ENCODE assay signal across 16 cellular contexts in genomic region chr12:124576061-124576650, GRCh38. TPM values are rescaled to one million over a fixed set of nuclear protein-coding genes. Genes with fewer than 3 reads are reported as not detected.
DNase-seq lines count a peak whose midpoint lies in the region; ATAC-seq, FAIRE-seq and TF ChIP-seq lines count a peak whose summit lies in the region.
"Had no signal": no experiment of that assay in that cellular context is flagged by ENCODE, and none has a peak within 500 bp of the region (broad histone marks: within the 10 kb centered on the region; RNA-seq: fewer than 3 reads in every experiment).

No MANE protein-coding gene starts in this region.

- H3K23ac ChIP-seq in IMR-90 (ENCODE audit: low read depth, low read length): no peak overlapping the region

- H2AFZ ChIP-seq in IMR-90 (replicated peaks; ENCODE audit: low read length, poor library complexity): peak overlapping the region; percentile 56
- 0 out of 2 replicates have a peak overlapping the region, but pooled peaks have one; percentile 17 for H2AFZ ChIP-seq in K562 (ENCODE audit: low read depth, low read length)
- H2AFZ ChIP-seq in neural progenitor cell (replicated peaks): no peak overlapping the region

- H3K27me3 Mint-ChIP-seq in neural progenitor cell (ENCODE audit: insufficient read depth, low read depth): peaks cover 19% of the 10 kb centered on the region
- no peaks in the 10 kb centered on the region for H3K27me3 Mint-ChIP-seq in activated T-cell treated with anti-CD3 and anti-CD28 coated beads, Interleukin-2, amount 50 U/mL, for 72 hours (ENCODE audit: low read depth)
- H3K27me3 Mint-ChIP-seq: CD4-positive, CD25-positive, alpha-beta regulatory T cell had no signal

- H3K4me3 ChIP-seq in IMR-90 (ENCODE audit: insufficient read depth, low read depth, low read length) (no peak overlapping the region), K562 (no peak overlapping the region), neural progenitor cell (no peak overlapping the region), body of pancreas (no peak overlapping the region)
- H3K4me3 ChIP-seq: BLaER1 treated with 17β-estradiol and CSF1 and Interleukin-3, amounts not matched to agents 10 nM and 100 nM; HAP-1 had no signal

- H3K4me1 Mint-ChIP-seq in neural progenitor cell: peaks cover 22% of the 10 kb centered on the region
- H3K4me1 Mint-ChIP-seq in activated T-cell treated with anti-CD3 and anti-CD28 coated beads, Interleukin-2, amount 50 U/mL, for 72 hours (ENCODE audit: low read depth): no peaks in the 10 kb centered on the region
- H3K4me1 Mint-ChIP-seq: CD4-positive, CD25-positive, alpha-beta regulatory T cell had no signal

- CTCF ChIA-PET in IMR-90 (lab: Yijun Ruan, JAX) (no interaction called here), K562 (lab: Yijun Ruan, JAX; ENCODE audit: low intra/inter-chr PET ratio) (no interaction called here)

- TF ChIP-seq CTCF in IMR-90 (conservative IDR thresholded peaks at IDR 0.05; ENCODE audit: low read depth, low read length) (no peak), K562 (IDR thresholded peaks at IDR 0.05 in 2 of 3, conservative IDR thresholded peaks at IDR 0.05 in 1 of 3; ENCODE audit: insufficient read depth in 2 of 3, low read depth in 1 of 3, low read length in 3 of 3) (no peak), neural progenitor cell (IDR thresholded peaks at IDR 0.05) (no peak), foreskin keratinocyte (conservative IDR thresholded peaks at IDR 0.05) (no peak), body of pancreas (IDR thresholded peaks at IDR 0.05) (no peak)

- dilution Hi-C loops in IMR-90 (cut with HindIII; ENCODE audit: low sequenced_read_pairs, unreplicated experiment): no loop called here

- no peak overlapping the region for H3K27ac ChIP-seq in IMR-90 (ENCODE audit: insufficient read depth, low read length)
- H3K27ac ChIP-seq in K562 (ENCODE audit: extremely low read depth, low read depth, low read length): no peak overlapping the region
- no peak overlapping the region for H3K27ac ChIP-seq in neural progenitor cell
- no peak overlapping the region for H3K27ac ChIP-seq in foreskin keratinocyte
- H3K27ac ChIP-seq in body of pancreas: no peak overlapping the region
- H3K27ac ChIP-seq: BLaER1 treated with 17β-estradiol and CSF1 and Interleukin-3, amounts not matched to agents 10 nM and 100 nM; HL-60 had no signal

- H3K56ac ChIP-seq in IMR-90 (ENCODE audit: extremely low read depth, insufficient read depth, low read length): no peak overlapping the region

- H3K14ac ChIP-seq in IMR-90 (replicated peaks; ENCODE audit: low read depth, low read length): no peak overlapping the region

- H3K36me3 Mint-ChIP-seq in neural progenitor cell: no peaks in the 10 kb centered on the region
- no peaks in the 10 kb centered on the region for H3K36me3 Mint-ChIP-seq in activated T-cell treated with anti-CD3 and anti-CD28 coated beads, Interleukin-2, amount 50 U/mL, for 72 hours (ENCODE audit: insufficient read depth in 2 of 2)

- H2BK15ac ChIP-seq in IMR-90 (ENCODE audit: low read depth, low read length): no peak overlapping the region

- H3K79me1 ChIP-seq in IMR-90 (ENCODE audit: low read depth in 1 of 2, low read length in 2 of 2): no peaks in the 10 kb centered on the region

- no peaks in the 10 kb centered on the region for H3K27me3 ChIP-seq in IMR-90 (ENCODE audit: control insufficient read depth, insufficient read depth, low read length)
- H3K27me3 ChIP-seq in K562 (ENCODE audit: control insufficient read depth in 2 of 2, insufficient read depth in 2 of 2, low read length in 2 of 2): no peaks in the 10 kb centered on the region
- H3K27me3 ChIP-seq in neural progenitor cell: no peaks in the 10 kb centered on the region
- H3K27me3 ChIP-seq in foreskin keratinocyte: no peaks in the 10 kb centered on the region
- H3K27me3 ChIP-seq in body of pancreas: no peaks in the 10 kb centered on the region
- H3K27me3 ChIP-seq: BLaER1 treated with 17β-estradiol and CSF1 and Interleukin-3, amounts not matched to agents 10 nM and 100 nM had no signal

- H3K9ac ChIP-seq in IMR-90 (ENCODE audit: low read depth, low read length): no peak overlapping the region
- no peak overlapping the region for H3K9ac ChIP-seq in K562 (ENCODE audit: insufficient read depth in 1 of 2, low read depth in 2 of 2, low read length in 2 of 2)
- no peak overlapping the region for H3K9ac ChIP-seq in neural progenitor cell
- H3K9ac ChIP-seq: BLaER1 treated with 17β-estradiol and CSF1 and Interleukin-3, amounts not matched to agents 10 nM and 100 nM had no signal

- H4K5ac ChIP-seq in IMR-90 (ENCODE audit: low read depth, low read length): no peak overlapping the region

- FAIRE-seq in K562 (lab: Jason Lieb, UNC): no peak
- FAIRE-seq: GM19239 had no signal

- no peaks in the 10 kb centered on the region for H3F3A ChIP-seq in neural progenitor cell (ENCODE audit: low read depth)

- no peak for DNase-seq in IMR-90
- no peak for DNase-seq in K562 (ENCODE audit: extremely low read depth in 1 of 4, low spot score in 3 of 4)
- DNase-seq in fibroblast of gingiva (ENCODE audit: low read depth): peak; percentile 71
- DNase-seq in neural progenitor cell (ENCODE audit: low spot score): no peak
- no peak for DNase-seq in foreskin keratinocyte
- DNase-seq in body of pancreas: no peak
- DNase-seq in activated T-cell treated with anti-CD3 and anti-CD28 coated beads, Interleukin-2, amount 50 U/mL, for 72 hours: no peak
- DNase-seq: ACHN; CD4-positive, CD25-positive, alpha-beta regulatory T cell; DMS53; GF-D8; GOT3 had no signal

- H3K4me2 ChIP-seq in IMR-90 (ENCODE audit: low read depth, low read length) (no peak overlapping the region), K562 (ENCODE audit: insufficient read depth, low read length) (no peak overlapping the region), neural progenitor cell (no peak overlapping the region)
- H3K4me2 ChIP-seq: BLaER1 treated with 17β-estradiol and CSF1 and Interleukin-3, amounts not matched to agents 10 nM and 100 nM had no signal

- in situ Hi-C loops in IMR-90 (cut with MboI; ENCODE audit: low sequenced_read_pairs): no loop called here
- in situ Hi-C loops in K562 (cut with MboI): no loop called here

- peaks cover 4% of the 10 kb centered on the region for H3K9me3 Mint-ChIP-seq in neural progenitor cell
- peaks cover 4% of the 10 kb centered on the region in 2 donors for H3K9me3 Mint-ChIP-seq in activated T-cell treated with anti-CD3 and anti-CD28 coated beads, Interleukin-2, amount 50 U/mL, for 72 hours

- H3K9me1 ChIP-seq in IMR-90 (ENCODE audit: insufficient read depth, low read length): peaks cover 3% of the 10 kb centered on the region; the same call in 1 of the 2 replicates
- no peaks in the 10 kb centered on the region for H3K9me1 ChIP-seq in K562 (ENCODE audit: control insufficient read depth, insufficient read depth, low read length)

- H4K91ac ChIP-seq in IMR-90 (ENCODE audit: insufficient read depth, low read depth, low read length): no peak overlapping the region

- intact Hi-C loops in IMR-90 (cut with micrococcal nuclease): no loop called here
- intact Hi-C loops in K562 (cut with micrococcal nuclease): no loop called here
- intact Hi-C loops in body of pancreas (cut with DNase I): no loop called here

- TF ChIP-seq EP300 in K562 (IDR thresholded peaks at IDR 0.05; ENCODE audit: low read length): no peak

- 94% methylated on average over 5 of the region's 8 CpGs; no CpG with 5 or more reads in 1 of the 2 experiments for WGBS in IMR-90 (ENCODE audit: extremely low coverage in 2 of 2, insufficient read length in 1 of 2), 2 experiments
- WGBS in K562 (ENCODE audit: insufficient coverage, low coverage, missing lambda C conversion rate): 65% methylated on average over 8 of the region's 8 CpGs
- 98 to 100% methylated on average over 4 to 8 of the region's 8 CpGs for WGBS in body of pancreas, 2 donors

- H3K79me2 ChIP-seq in K562 (ENCODE audit: control insufficient read depth, insufficient read depth, low read length): no peaks in the 10 kb centered on the region
- no peaks in the 10 kb centered on the region for H3K79me2 ChIP-seq in neural progenitor cell (ENCODE audit: low read depth)

- H2BK5ac ChIP-seq in IMR-90 (ENCODE audit: low read depth, low read length, poor library complexity, severe bottlenecking): no peak overlapping the region

- no peak overlapping the region for H3K4ac ChIP-seq in IMR-90 (ENCODE audit: low read depth, low read length)

- 0 out of 2 replicates have a peak overlapping the region, but pooled peaks have one; percentile 50 for H2AK5ac ChIP-seq in IMR-90 (ENCODE audit: low read depth, low read length)

- no peak overlapping the region for H2BK120ac ChIP-seq in IMR-90 (ENCODE audit: low read depth, low read length)

- H3K18ac ChIP-seq in IMR-90 (ENCODE audit: low read depth, low read length): no peak overlapping the region

- TF ChIP-seq RAD21 in IMR-90 (IDR thresholded peaks at IDR 0.05; ENCODE audit: low read length) (no peak), K562 (CRISPR knock-in tag; conservative IDR thresholded peaks at IDR 0.05 in 1 of 2, IDR thresholded peaks at IDR 0.05 in 1 of 2) (no peak)

- H3K27ac Mint-ChIP-seq in neural progenitor cell: peak overlapping the region; percentile 8
- H3K27ac Mint-ChIP-seq in activated T-cell treated with anti-CD3 and anti-CD28 coated beads, Interleukin-2, amount 50 U/mL, for 72 hours: no peak overlapping the region
- H3K27ac Mint-ChIP-seq: CD4-positive, CD25-positive, alpha-beta regulatory T cell had no signal

- ATAC-seq in IMR-90 (ENCODE audit: low read depth): no peak
- ATAC-seq in K562: no peak
- ATAC-seq in foreskin keratinocyte: no peak
- ATAC-seq in body of pancreas: no peak
- no peak for ATAC-seq in activated T-cell treated with anti-CD3 and anti-CD28 coated beads, Interleukin-2, amount 50 U/mL, for 72 hours (replicated peaks in 1 of 2)

- BruUV-seq in IMR-90 (replicated peaks; lab: Mats Ljungman, UMichigan) (no TSS peak), K562 (replicated peaks; lab: Mats Ljungman, UMichigan) (no TSS peak)

- H3K4me3 Mint-ChIP-seq in neural progenitor cell: no peak overlapping the region
- H3K4me3 Mint-ChIP-seq in activated T-cell treated with anti-CD3 and anti-CD28 coated beads, Interleukin-2, amount 50 U/mL, for 72 hours: no peak overlapping the region
- H3K4me3 Mint-ChIP-seq: CD4-positive, CD25-positive, alpha-beta regulatory T cell had no signal

- H4K20me1 ChIP-seq in IMR-90 (ENCODE audit: insufficient read depth, low read length) (no peaks in the 10 kb centered on the region), K562 (replicated peaks; ENCODE audit: control insufficient read depth, insufficient read depth, low read length) (no peaks in the 10 kb centered on the region), neural progenitor cell (ENCODE audit: low read depth) (no peaks in the 10 kb centered on the region)
- H4K20me1 ChIP-seq: BLaER1 treated with 17β-estradiol and CSF1 and Interleukin-3, amounts not matched to agents 10 nM and 100 nM had no signal

- H3K36me3 ChIP-seq in IMR-90 (ENCODE audit: control insufficient read depth, insufficient read depth, low read length) (no peaks in the 10 kb centered on the region), K562 (ENCODE audit: control insufficient read depth, insufficient read depth, low read length) (no peaks in the 10 kb centered on the region), neural progenitor cell (no peaks in the 10 kb centered on the region), body of pancreas (replicated peaks in 1 of 2; ENCODE audit: insufficient read depth in 1 of 2, low read depth in 2 of 2) (no peaks in the 10 kb centered on the region)
- H3K36me3 ChIP-seq: BLaER1 treated with 17β-estradiol and CSF1 and Interleukin-3, amounts not matched to agents 10 nM and 100 nM; HAP-1 had no signal

- no peak overlapping the region for H4K8ac ChIP-seq in IMR-90 (ENCODE audit: low read depth in 2 of 2, low read length in 2 of 2)

- H2BK20ac ChIP-seq in IMR-90 (ENCODE audit: low read depth, low read length): no peak overlapping the region

- no peak overlapping the region for H2AK9ac ChIP-seq in IMR-90 (replicated peaks; ENCODE audit: low read depth, low read length, poor library complexity)

- POLR2A ChIA-PET in IMR-90 (lab: Charles Lee; ENCODE audit: unreplicated experiment) (no interaction called here), K562 (lab: Yijun Ruan, JAX) (interaction anchor here (0.6 kb wide), 1 partner anchor 86 kb away, joined by 3 read pairs; no protein-coding TSS in a partner anchor)

- TF ChIP-seq POLR2A in IMR-90 (IDR thresholded peaks at IDR 0.05; ENCODE audit: low read depth, low read length) (no peak), K562 (conservative IDR thresholded peaks at IDR 0.05) (no peak), body of pancreas (IDR thresholded peaks at IDR 0.05) (no peak)

- H3K9me3 ChIP-seq in IMR-90 (ENCODE audit: control insufficient read depth, insufficient read depth, low read length) (peaks cover 13% of the 10 kb centered on the region), K562 (replicated peaks; ENCODE audit: control insufficient read depth, insufficient read depth, low read depth, low read length) (peaks cover 6% of the 10 kb centered on the region), neural progenitor cell (ENCODE audit: low read depth) (no peaks in the 10 kb centered on the region), body of pancreas (peaks cover 0 to 5% (median 0%) of the 10 kb centered on the region in 3 donors)
- H3K9me3 ChIP-seq: HAP-1 had no signal

- H3K4me1 ChIP-seq in IMR-90 (ENCODE audit: control insufficient read depth, insufficient read depth, low read length) (peaks cover 7% of the 10 kb centered on the region; the same call in 1 of the 2 replicates), K562 (replicated peaks in 1 of 2; ENCODE audit: control insufficient read depth in 2 of 2, insufficient read depth in 2 of 2, low read length in 2 of 2) (peaks cover 13 to 21% of the 10 kb centered on the region in 2 experiments), neural progenitor cell (peaks cover 10% of the 10 kb centered on the region), foreskin keratinocyte (peaks cover 14% of the 10 kb centered on the region), body of pancreas (no peaks in the 10 kb centered on the region)
- H3K4me1 ChIP-seq: HAP-1 had no signal

RNA-seq across cellular contexts. Expression of gene NCOR2, which starts 8.7 kb away (rescaled TPM):
- 12.9 and 15.3 TPM in 2 replicates for total RNA-seq in IMR-90 (2012; rRNA removed)
- polyA plus RNA-seq in IMR-90 (2012; rRNA removed): 40.8 and 50.2 TPM in 2 replicates
- polyA plus RNA-seq in IMR-90 (2012; cell fraction: cytosol; rRNA removed): 55.0 and 56.1 TPM in 2 replicates
- 151 and 276 TPM in 2 replicates for polyA plus RNA-seq in IMR-90 (2012; cell fraction: nucleus; rRNA removed; ENCODE audit: low replicate concordance)
- 66.7 and 165 TPM in 2 replicates for total RNA-seq in K562 (2011; cell fraction: chromatin; rRNA removed; ENCODE audit: low replicate concordance)
- 51.9 and 54.2 TPM in 2 replicates for total RNA-seq in K562 (2011; cell fraction: nucleolus; rRNA removed)
- total RNA-seq in K562 (2011; cell fraction: nucleoplasm; rRNA removed): 57.6 and 83.1 TPM in 2 replicates
- 18.2 and 22.3 TPM in 2 replicates for total RNA-seq in K562 (2014; rRNA removed)
- 2.8 and 4.1 TPM in 2 replicates for total RNA-seq in K562 (2014; rRNA removed; fragmentation: Illumina TruSeq; extraction: Trizol)
- total RNA-seq in K562 (2015; rRNA removed; fragmentation: Illumina TruSeq; extraction: Trizol): 8.1 and 8.4 TPM in 2 replicates
- total RNA-seq in K562 (2021): 124 and 126 TPM in 2 replicates
- 3.1 and 4.2 TPM in 2 replicates for polyA plus RNA-seq in K562 (2011; rRNA removed)
- polyA plus RNA-seq in K562 (2011; cell fraction: cytosol; rRNA removed): 4.1 and 9.7 TPM in 2 replicates
- 20.4 and 29.6 TPM in 2 replicates for polyA plus RNA-seq in K562 (2011; cell fraction: nucleus; rRNA removed)
- 56.5 and 65.0 TPM in 2 replicates for polyA plus RNA-seq in K562 (2012)
- polyA plus RNA-seq in K562 (2014; fragmentation: Illumina TruSeq; extraction: Trizol): 22.6 and 36.3 TPM in 2 replicates
- under 1 TPM; 0.18 to 0.20 TPM for polyA plus RNA-seq in K562 (2014; fragmentation: Nextera tagmentation; extraction: Ambion mirVana)
- polyA plus RNA-seq in K562 (2014; rRNA removed): 24.9 and 29.2 TPM in 2 replicates
- 7.3 and 9.9 TPM in 2 replicates for polyA minus RNA-seq in K562 (2011; rRNA and poly(A)+ RNA removed)
- 27.1 and 60.8 TPM in 2 replicates for polyA minus RNA-seq in K562 (2011; cell fraction: cytosol; rRNA and poly(A)+ RNA removed)
- polyA minus RNA-seq in K562 (2011; cell fraction: nucleus; rRNA and poly(A)+ RNA removed): 18.8 and 19.2 TPM in 2 replicates
- 14.3 and 18.0 TPM in 2 replicates for total RNA-seq in neural progenitor cell (ENCODE audit: low replicate concordance)
- 49.8 and 61.0 TPM in 2 replicates for total RNA-seq in foreskin keratinocyte
- polyA plus RNA-seq in foreskin keratinocyte: 32.1 and 38.1 TPM in 2 replicates
- total RNA-seq in body of pancreas: 100 to 1,000 TPM in 1 of 2 donors, 10 to 100 TPM in 1; 53.7 to 397 TPM
- 100 to 1,000 TPM; 125 to 142 TPM for total RNA-seq in activated T-cell treated with anti-CD3 and anti-CD28 coated beads, Interleukin-2, amount 50 U/mL, for 72 hours
